1 cellular context compared by ENCODE assay signal in genomic region chr7:47266131-47266706, GRCh38.
TF ChIP-seq lines count a peak whose summit lies in the region.

No MANE protein-coding gene starts in this region.

TF ChIP-seq in HepG2, 621 proteins besides CTCF, POLR2A, EP300 and RAD21 (continued from another document and continues in another):
- TF ChIP-seq ZBTB20 (CRISPR knock-in tag; IDR thresholded peaks at IDR 0.05; ENCODE audit: borderline replicate concordance, low read depth) (no peak), MEIS1 (CRISPR knock-in tag; IDR thresholded peaks at IDR 0.05; ENCODE audit: borderline replicate concordance) (no peak), TP53 (CRISPR knock-in tag; conservative IDR thresholded peaks at IDR 0.05) (no peak), ZNF564 (CRISPR knock-in tag; IDR thresholded peaks at IDR 0.05) (no peak), ZNF251 (CRISPR knock-in tag; IDR thresholded peaks at IDR 0.05) (no peak), HES4 (CRISPR knock-in tag; IDR thresholded peaks at IDR 0.05; ENCODE audit: borderline replicate concordance) (no peak), TEF (CRISPR knock-in tag; IDR thresholded peaks at IDR 0.05) (no peak), SNRNP70 (IDR thresholded peaks at IDR 0.05; ENCODE audit: low read depth, low read length) (no peak), PITX1 (CRISPR knock-in tag; IDR thresholded peaks at IDR 0.05) (no peak), SETDB1 (CRISPR knock-in tag; IDR thresholded peaks at IDR 0.05; ENCODE audit: borderline replicate concordance) (no peak), ZKSCAN8 (CRISPR knock-in tag; IDR thresholded peaks at IDR 0.05; ENCODE audit: borderline replicate concordance) (no peak), ZNF30 (CRISPR knock-in tag; IDR thresholded peaks at IDR 0.05) (no peak), NR1H2 (CRISPR knock-in tag; IDR thresholded peaks at IDR 0.05; ENCODE audit: borderline replicate concordance, low read depth) (no peak), NAIF1 (CRISPR knock-in tag; IDR thresholded peaks at IDR 0.05; ENCODE audit: borderline replicate concordance) (no peak), TARDBP (CRISPR knock-in tag; IDR thresholded peaks at IDR 0.05) (0 out of 2 replicates have a peak, but pooled peaks have one; percentile 44), SRSF1 (optimal IDR thresholded peaks at IDR 0.05; ENCODE audit: low read depth, low read length) (no peak), ZNF724P (CRISPR knock-in tag; IDR thresholded peaks at IDR 0.05; ENCODE audit: borderline replicate concordance) (no peak), IRX3 (CRISPR knock-in tag; IDR thresholded peaks at IDR 0.05; ENCODE audit: borderline replicate concordance, low read depth) (no peak), SNAPC4 (CRISPR knock-in tag; IDR thresholded peaks at IDR 0.05) (no peak), BRCA1 (CRISPR knock-in tag; IDR thresholded peaks at IDR 0.05) (no peak), MXI1 (IDR thresholded peaks at IDR 0.05; ENCODE audit: borderline replicate concordance, low read depth, low read length) (peak; percentile 16; the same call in 1 of the 3 replicates), ZNF460 (CRISPR knock-in tag; IDR thresholded peaks at IDR 0.05; ENCODE audit: borderline replicate concordance) (no peak), GLMP (CRISPR knock-in tag; IDR thresholded peaks at IDR 0.05; ENCODE audit: borderline replicate concordance) (no peak)
- TF ChIP-seq, protein P1, sequence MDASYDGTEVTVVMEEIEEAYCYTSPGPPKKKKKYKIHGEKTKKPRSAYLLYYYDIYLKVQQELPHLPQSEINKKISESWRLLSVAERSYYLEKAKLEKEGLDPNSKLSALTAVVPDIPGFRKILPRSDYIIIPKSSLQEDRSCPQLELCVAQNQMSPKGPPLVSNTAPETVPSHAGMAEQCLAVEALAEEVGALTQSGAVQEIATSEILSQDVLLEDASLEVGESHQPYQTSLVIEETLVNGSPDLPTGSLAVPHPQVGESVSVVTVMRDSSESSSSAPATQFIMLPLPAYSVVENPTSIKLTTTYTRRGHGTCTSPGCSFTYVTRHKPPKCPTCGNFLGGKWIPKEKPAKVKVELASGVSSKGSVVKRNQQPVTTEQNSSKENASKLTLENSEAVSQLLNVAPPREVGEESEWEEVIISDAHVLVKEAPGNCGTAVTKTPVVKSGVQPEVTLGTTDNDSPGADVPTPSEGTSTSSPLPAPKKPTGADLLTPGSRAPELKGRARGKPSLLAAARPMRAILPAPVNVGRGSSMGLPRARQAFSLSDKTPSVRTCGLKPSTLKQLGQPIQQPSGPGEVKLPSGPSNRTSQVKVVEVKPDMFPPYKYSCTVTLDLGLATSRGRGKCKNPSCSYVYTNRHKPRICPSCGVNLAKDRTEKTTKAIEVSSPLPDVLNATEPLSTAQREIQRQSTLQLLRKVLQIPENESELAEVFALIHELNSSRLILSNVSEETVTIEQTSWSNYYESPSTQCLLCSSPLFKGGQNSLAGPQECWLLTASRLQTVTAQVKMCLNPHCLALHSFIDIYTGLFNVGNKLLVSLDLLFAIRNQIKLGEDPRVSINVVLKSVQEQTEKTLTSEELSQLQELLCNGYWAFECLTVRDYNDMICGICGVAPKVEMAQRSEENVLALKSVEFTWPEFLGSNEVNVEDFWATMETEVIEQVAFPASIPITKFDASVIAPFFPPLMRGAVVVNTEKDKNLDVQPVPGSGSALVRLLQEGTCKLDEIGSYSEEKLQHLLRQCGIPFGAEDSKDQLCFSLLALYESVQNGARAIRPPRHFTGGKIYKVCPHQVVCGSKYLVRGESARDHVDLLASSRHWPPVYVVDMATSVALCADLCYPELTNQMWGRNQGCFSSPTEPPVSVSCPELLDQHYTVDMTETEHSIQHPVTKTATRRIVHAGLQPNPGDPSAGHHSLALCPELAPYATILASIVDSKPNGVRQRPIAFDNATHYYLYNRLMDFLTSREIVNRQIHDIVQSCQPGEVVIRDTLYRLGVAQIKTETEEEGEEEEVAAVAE (CRISPR knock-in tag; IDR thresholded peaks at IDR 0.05; ENCODE audit: borderline replicate concordance), result no peak
- TF ChIP-seq, protein P2, sequence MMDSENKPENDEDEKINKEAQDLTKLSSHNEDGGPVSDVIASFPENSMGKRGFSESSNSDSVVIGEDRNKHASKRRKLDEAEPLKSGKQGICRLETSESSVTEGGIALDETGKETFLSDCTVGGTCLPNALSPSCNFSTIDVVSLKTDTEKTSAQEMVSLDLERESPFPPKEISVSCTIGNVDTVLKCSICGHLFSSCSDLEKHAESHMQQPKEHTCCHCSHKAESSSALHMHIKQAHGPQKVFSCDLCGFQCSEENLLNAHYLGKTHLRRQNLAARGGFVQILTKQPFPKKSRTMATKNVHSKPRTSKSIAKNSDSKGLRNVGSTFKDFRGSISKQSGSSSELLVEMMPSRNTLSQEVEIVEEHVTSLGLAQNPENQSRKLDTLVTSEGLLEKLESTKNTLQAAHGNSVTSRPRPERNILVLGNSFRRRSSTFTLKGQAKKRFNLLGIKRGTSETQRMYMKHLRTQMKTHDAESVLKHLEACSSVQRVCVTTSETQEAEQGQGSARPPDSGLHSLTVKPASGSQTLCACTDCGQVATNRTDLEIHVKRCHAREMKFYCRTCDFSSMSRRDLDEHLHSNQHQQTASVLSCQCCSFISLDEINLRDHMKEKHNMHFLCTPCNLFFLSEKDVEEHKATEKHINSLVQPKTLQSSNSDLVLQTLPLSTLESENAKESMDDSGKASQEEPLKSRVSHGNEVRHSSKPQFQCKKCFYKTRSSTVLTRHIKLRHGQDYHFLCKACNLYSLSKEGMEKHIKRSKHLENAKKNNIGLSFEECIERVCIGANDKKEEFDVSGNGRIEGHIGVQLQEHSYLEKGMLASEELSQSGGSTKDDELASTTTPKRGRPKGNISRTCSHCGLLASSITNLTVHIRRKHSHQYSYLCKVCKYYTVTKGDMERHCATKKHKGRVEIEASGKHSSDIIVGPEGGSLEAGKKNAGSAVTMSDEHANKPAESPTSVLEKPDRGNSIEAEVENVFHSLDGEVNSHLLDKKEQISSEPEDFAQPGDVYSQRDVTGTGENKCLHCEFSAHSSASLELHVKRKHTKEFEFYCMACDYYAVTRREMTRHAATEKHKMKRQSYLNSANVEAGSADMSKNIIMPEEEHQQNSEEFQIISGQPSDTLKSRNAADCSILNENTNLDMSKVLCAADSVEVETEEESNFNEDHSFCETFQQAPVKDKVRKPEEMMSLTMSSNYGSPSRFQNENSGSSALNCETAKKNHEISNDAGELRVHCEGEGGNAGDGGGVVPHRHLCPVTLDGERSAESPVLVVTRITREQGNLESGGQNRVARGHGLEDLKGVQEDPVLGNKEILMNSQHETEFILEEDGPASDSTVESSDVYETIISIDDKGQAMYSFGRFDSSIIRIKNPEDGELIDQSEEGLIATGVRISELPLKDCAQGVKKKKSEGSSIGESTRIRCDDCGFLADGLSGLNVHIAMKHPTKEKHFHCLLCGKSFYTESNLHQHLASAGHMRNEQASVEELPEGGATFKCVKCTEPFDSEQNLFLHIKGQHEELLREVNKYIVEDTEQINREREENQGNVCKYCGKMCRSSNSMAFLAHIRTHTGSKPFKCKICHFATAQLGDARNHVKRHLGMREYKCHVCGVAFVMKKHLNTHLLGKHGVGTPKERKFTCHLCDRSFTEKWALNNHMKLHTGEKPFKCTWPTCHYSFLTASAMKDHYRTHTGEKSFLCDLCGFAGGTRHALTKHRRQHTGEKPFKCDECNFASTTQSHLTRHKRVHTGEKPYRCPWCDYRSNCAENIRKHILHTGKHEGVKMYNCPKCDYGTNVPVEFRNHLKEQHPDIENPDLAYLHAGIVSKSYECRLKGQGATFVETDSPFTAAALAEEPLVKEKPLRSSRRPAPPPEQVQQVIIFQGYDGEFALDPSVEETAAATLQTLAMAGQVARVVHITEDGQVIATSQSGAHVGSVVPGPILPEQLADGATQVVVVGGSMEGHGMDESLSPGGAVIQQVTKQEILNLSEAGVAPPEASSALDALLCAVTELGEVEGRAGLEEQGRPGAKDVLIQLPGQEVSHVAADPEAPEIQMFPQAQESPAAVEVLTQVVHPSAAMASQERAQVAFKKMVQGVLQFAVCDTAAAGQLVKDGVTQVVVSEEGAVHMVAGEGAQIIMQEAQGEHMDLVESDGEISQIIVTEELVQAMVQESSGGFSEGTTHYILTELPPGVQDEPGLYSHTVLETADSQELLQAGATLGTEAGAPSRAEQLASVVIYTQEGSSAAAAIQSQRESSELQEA (CRISPR knock-in tag; IDR thresholded peaks at IDR 0.05; ENCODE audit: not compliant biosample characterization), result no peak
- TF ChIP-seq, protein P3, sequence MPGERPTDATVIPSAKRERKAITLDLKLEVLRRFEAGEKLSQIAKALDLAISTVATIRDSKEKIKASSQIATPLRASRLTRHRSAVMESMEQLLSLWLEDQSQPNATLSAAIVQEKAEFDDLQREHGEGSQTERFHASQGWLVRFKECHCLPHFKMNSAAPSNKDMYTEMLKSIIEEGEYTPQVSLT (CRISPR knock-in tag; IDR thresholded peaks at IDR 0.05; ENCODE audit: borderline replicate concordance, low read depth), result no peak
